Comparison of ENCODE assay signal across 9 cellular contexts in the genomic region with DNA sequence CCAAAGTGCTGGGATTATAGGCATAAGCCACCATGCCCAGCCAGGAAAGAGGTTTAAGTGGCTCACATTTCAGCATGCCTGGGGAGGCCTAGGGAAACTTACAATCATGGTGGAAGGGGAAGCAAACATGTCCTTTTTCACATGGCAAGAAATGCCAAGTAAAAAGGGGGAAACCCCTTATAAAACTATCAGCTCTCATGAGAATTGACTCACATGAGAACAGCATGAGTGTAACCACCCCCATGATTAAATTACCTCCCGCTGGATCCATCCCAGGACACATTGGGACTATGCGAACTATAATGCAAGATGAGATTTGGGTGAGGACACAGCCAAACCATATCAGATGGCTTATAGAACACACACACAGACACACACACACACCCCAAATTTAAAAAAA.
"Had no signal": no experiment of that assay in that cellular context is flagged by ENCODE, and none has a peak within 500 bp of the region (broad histone marks: within the 10 kb centered on the region; RNA-seq: fewer than 3 reads in every experiment).

No MANE protein-coding gene starts in this region.

- ATAC-seq: HCT116, HepG2 had no signal

- H3K27ac ChIP-seq: GM23248, HL-60 had no signal

- H3K4me3 Mint-ChIP-seq: HFFc6, IgD-negative memory B cell had no signal

- H3K36me3 Mint-ChIP-seq: IgD-negative memory B cell had no signal

- DNase-seq: GM23248, GOT3, H7, HFFc6 had no signal

- H3K27ac Mint-ChIP-seq: HFFc6, IgD-negative memory B cell had no signal

- H3K4me3 ChIP-seq: GM23248, HAP-1 had no signal

- H3K4me1 ChIP-seq: HAP-1 had no signal
